14 cellular contexts compared by ENCODE assay signal in genomic region chr17:67532326-67532871, GRCh38.
DNase-seq lines count a peak whose midpoint lies in the region; ATAC-seq and TF ChIP-seq lines count a peak whose summit lies in the region.
"Had no signal": no experiment of that assay in that cellular context is flagged by ENCODE, and none has a peak within 500 bp of the region (broad histone marks: within the 10 kb centered on the region; RNA-seq: fewer than 3 reads in every experiment).

No MANE protein-coding gene starts in this region.

- H3K27ac ChIP-seq in right cardiac atrium (ENCODE audit: low read length) (no peak overlapping the region), substantia nigra (ENCODE audit: low read depth, low read length, poor library complexity, severe bottlenecking) (no peak overlapping the region), psoas muscle (no peak overlapping the region)

- no peaks in the 10 kb centered on the region for H3K36me3 ChIP-seq in psoas muscle (ENCODE audit: insufficient read depth in 1 of 2, low read depth in 1 of 2)

- peak; percentile 67 for ATAC-seq in Right ventricle myocardium inferior
- ATAC-seq in right cardiac atrium, result peak; percentile 11 to 67
- ATAC-seq in psoas muscle, result no peak
- ATAC-seq in HG02852 (IDR thresholded peaks at IDR 0.05; ENCODE audit: unreplicated experiment), result no peak

- no peaks in the 10 kb centered on the region for H3K27me3 ChIP-seq in right cardiac atrium (ENCODE audit: control insufficient read depth, insufficient read depth)
- H3K27me3 ChIP-seq in psoas muscle (ENCODE audit: insufficient read depth in 3 of 3, low read length in 2 of 3), result no peaks in the 10 kb centered on the region
- H3K27me3 ChIP-seq: stomach had no signal

- intact Hi-C loops in Right ventricle myocardium inferior (cut with DNase I) (no loop called here), cardiac septum (cut with DNase I) (no loop called here), right cardiac atrium (cut with DNase I) (no loop called here), psoas muscle (cut with DNase I) (no loop called here)

- H3K9me3 ChIP-seq in right cardiac atrium (ENCODE audit: control insufficient read depth, low read length) (no peaks in the 10 kb centered on the region), psoas muscle (no peaks in the 10 kb centered on the region)
- H3K9me3 ChIP-seq: stomach had no signal

- DNase-seq in Right ventricle myocardium inferior (ENCODE audit: missing footprints) (no peak), cardiac septum (ENCODE audit: low spot score) (no peak), SHP77 treated with DMSO at 0.1 percent for 48 hours (lab: John Stamatoyannopoulos, UW) (peak; percentile 27), right cardiac atrium (peak in 1 of 3 donors; percentile 72), substantia nigra (lab: John Stamatoyannopoulos, UW) (peak in 28 of 49 donors; percentile 10 to 69 (median 32)), psoas muscle (no peak), COR-L47 (lab: John Stamatoyannopoulos, UW) (no peak)
- DNase-seq: activated CD4-positive, CD25-positive, alpha-beta regulatory T cell treated with anti-CD3 and anti-CD28 coated beads, Interleukin-2, amount 50 U/mL, for 72 hours; activated naive CD4-positive, alpha-beta T cell treated with Interleukin-2 at 50 U/mL for 16 hours; effector memory CD4-positive, alpha-beta T cell; HFFc6; MV-4-11; stomach had no signal

- H3K4me3 ChIP-seq in right cardiac atrium (ENCODE audit: low read length) (no peak overlapping the region), psoas muscle (no peak overlapping the region)
- H3K4me3 ChIP-seq: stomach had no signal

- 51% methylated on average over 10 of the region's 10 CpGs for WGBS in right cardiac atrium
- 36 to 78% (median 50%) methylated on average over 10 of the region's 10 CpGs for WGBS in psoas muscle, 3 donors

- no peak for TF ChIP-seq CTCF in psoas muscle (IDR thresholded peaks at IDR 0.05)

- H3K4me1 ChIP-seq in right cardiac atrium (ENCODE audit: control insufficient read depth, insufficient read depth, low read length) (peaks cover 12% of the 10 kb centered on the region), psoas muscle (peaks cover 11% of the 10 kb centered on the region)

Comparison
In these comparisons a context has a peak if more than half of its experiments do, and no peak if none do; other contexts are left out.
1. ATAC-seq: peak in Right ventricle myocardium inferior (single experiment) and right cardiac atrium (2 of 2); none in psoas muscle (0 of 4) and HG02852 (single experiment).
2. DNase-seq: peak in SHP77 treated with DMSO at 0.1 percent for 48 hours (single experiment) and substantia nigra (28 of 49); none in Right ventricle myocardium inferior (single experiment), cardiac septum (single experiment), psoas muscle (0 of 2) and COR-L47 (single experiment).